37 cellular contexts compared by ENCODE assay signal in the genomic region with DNA sequence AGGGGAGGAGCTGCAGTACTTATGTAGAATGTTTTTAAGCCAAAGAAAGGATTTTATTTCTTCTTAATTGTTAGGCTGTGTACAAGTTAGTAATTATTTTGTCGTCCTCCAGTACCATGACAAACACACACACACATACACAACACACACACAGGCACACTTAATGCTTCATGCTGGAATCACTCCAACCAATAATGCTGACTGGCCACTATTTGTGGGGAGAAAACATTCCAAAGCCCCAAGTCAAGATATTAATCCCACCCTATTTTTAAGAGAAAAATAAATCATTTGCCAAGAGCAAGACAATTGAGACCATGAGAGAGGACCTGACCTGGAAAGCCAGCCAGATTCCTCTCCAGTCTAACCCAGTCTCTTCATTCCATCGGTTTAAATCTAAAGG. TPM values are rescaled to one million over a fixed set of nuclear protein-coding genes. Genes with fewer than 3 reads are reported as not detected.
"Had no signal": no experiment of that assay in that cellular context is flagged by ENCODE, and none has a peak within 500 bp of the region (broad histone marks: within the 10 kb centered on the region; RNA-seq: fewer than 3 reads in every experiment).

No MANE protein-coding gene starts in this region.

- H3K36me3 ChIP-seq: adrenal gland, brain microvascular endothelial cell, breast epithelium had no signal

- H3K27ac ChIP-seq: adrenal gland, body of pancreas, brain microvascular endothelial cell, breast epithelium, VCaP had no signal

- ATAC-seq: activated CD8-positive, alpha-beta T cell treated with anti-CD3 and anti-CD28 coated beads for 36 hours; activated naive CD4-positive, alpha-beta T cell treated with anti-CD3 and anti-CD28 coated beads, Interleukin-2, amount 50 U/mL, for 72 hours; activated T-cell treated with anti-CD3 and anti-CD28 coated beads, Interleukin-2, amount 50 U/mL, for 4 hours; activated T-cell treated with anti-CD3 and anti-CD28 coated beads, Interleukin-2, amount 50 U/mL, for 72 hours; activated T-helper 17 cell treated with anti-CD3 and anti-CD28 coated beads, Interleukin-2, amount 50 U/mL, for 72 hours; body of pancreas had no signal

- H3K27me3 ChIP-seq: body of pancreas, brain microvascular endothelial cell, breast epithelium had no signal

- H3K4me3 ChIP-seq: adrenal gland, body of pancreas, breast epithelium had no signal

- H3K9me3 ChIP-seq: adrenal gland, body of pancreas, breast epithelium had no signal

- H3K4me1 ChIP-seq: adrenal gland, body of pancreas, breast epithelium had no signal

- FAIRE-seq: astrocyte had no signal

- DNase-seq: activated B cell treated with CpG ODN at 0.5 μM for 24 hours; activated CD4-positive, alpha-beta memory T cell treated with anti-CD3 and anti-CD28 coated beads for 36 hours; activated CD4-positive, alpha-beta T cell treated with anti-CD3 and anti-CD28 coated beads for 4 hours; activated CD4-positive, alpha-beta T cell treated with anti-CD3 and anti-CD28 coated beads, Interleukin-2, amount 10 ng/mL, durations not matched to agents 24 days and 14 days; activated CD4-positive, alpha-beta T cell treated with anti-CD3 and anti-CD28 coated beads, Interleukin-2, amount 50 U/mL, for 1 hour; activated CD4-positive, alpha-beta T cell treated with anti-CD3 and anti-CD28 coated beads, Interleukin-2, amount 50 U/mL, for 4 hours; activated CD4-positive, CD25-positive, alpha-beta regulatory T cell treated with anti-CD3 and anti-CD28 coated beads, Interleukin-2, amount 50 U/mL, for 72 hours; activated CD8-positive, alpha-beta memory T cell treated with anti-CD3 and anti-CD28 coated beads, Interleukin-2, amount 50 U/mL, for 4 hours; activated CD8-positive, alpha-beta T cell treated with anti-CD3 and anti-CD28 coated beads for 36 hours; activated effector memory CD4-positive, alpha-beta T cell treated with anti-CD3 and anti-CD28 coated beads, Interleukin-2, amount 50 U/mL, for 16 hours; activated gamma-delta T cell treated with Interleukin-2 at 50 U/mL for 16 hours; activated naive CD4-positive, alpha-beta T cell; activated naive CD4-positive, alpha-beta T cell treated with anti-CD3 and anti-CD28 coated beads for 36 hours; activated naive CD4-positive, alpha-beta T cell treated with anti-CD3 and anti-CD28 coated beads, Interleukin-2, amount 50 U/mL, for 16 hours; activated naive CD8-positive, alpha-beta T cell treated with anti-CD3 and anti-CD28 coated beads for 36 hours; activated T-cell treated with anti-CD3 and anti-CD28 coated beads for 4 hours; activated T-cell treated with anti-CD3 and anti-CD28 coated beads, Interleukin-2, amount 50 U/mL, for 1 hour; activated T-cell treated with anti-CD3 and anti-CD28 coated beads, Interleukin-2, amount 50 U/mL, for 4 hours; activated T-cell treated with anti-CD3 and anti-CD28 coated beads, Interleukin-2, amount 50 U/mL, for 72 hours; adrenal gland; amniotic stem cell; aorta; body of pancreas; brain microvascular endothelial cell; caudate nucleus; cerebellar nuclear complex; T-helper 1 cell; T-helper 2 cell; T-helper 9 cell had no signal

RNA-seq across cellular contexts. Expression of a gene that starts 51.8 kb away (rescaled TPM):
- total RNA-seq: activated B cell treated with CpG ODN at 0.5 μM for 24 hours; activated CD4-positive, alpha-beta memory T cell treated with anti-CD3 and anti-CD28 coated beads for 36 hours; activated CD4-positive, alpha-beta T cell treated with anti-CD3 and anti-CD28 coated beads, Interleukin-2, amount 10 ng/mL, durations not matched to agents 24 days and 14 days; activated CD8-positive, alpha-beta memory T cell treated with anti-CD3 and anti-CD28 coated beads for 36 hours; activated CD8-positive, alpha-beta T cell treated with anti-CD3 and anti-CD28 coated beads for 36 hours; activated naive CD4-positive, alpha-beta T cell treated with anti-CD3 and anti-CD28 coated beads for 36 hours; activated naive CD4-positive, alpha-beta T cell treated with anti-CD3 and anti-CD28 coated beads, Interleukin-2, amount 50 U/mL, for 72 hours; activated naive CD8-positive, alpha-beta T cell treated with anti-CD3 and anti-CD28 coated beads for 36 hours; activated T-cell treated with anti-CD3 and anti-CD28 coated beads, Interleukin-2, amount 50 U/mL, for 4 hours; activated T-cell treated with anti-CD3 and anti-CD28 coated beads, Interleukin-2, amount 50 U/mL, for 72 hours; activated T-helper 1 cell treated with anti-CD3 and anti-CD28 coated beads, Interleukin-12 subunit alpha, Interleukin-12 subunit beta, Interleukin-2, Interleukin-4 antibody, amounts not matched to agents 30 ng/mL and 10 ng/mL and 1 ng/mL, durations not matched to agents 14 hours and 24 hours and 36 hours; activated T-helper 17 cell treated with anti-CD3 and anti-CD28 coated beads, Interleukin-2, amount 50 U/mL, for 72 hours; adrenal gland; aorta; astrocyte; body of pancreas; breast epithelium; chondrocyte had no signal
- polyA plus RNA-seq: adrenal gland, aorta had no signal
